Comparison of ENCODE assay signal across 14 cellular contexts in the genomic region with DNA sequence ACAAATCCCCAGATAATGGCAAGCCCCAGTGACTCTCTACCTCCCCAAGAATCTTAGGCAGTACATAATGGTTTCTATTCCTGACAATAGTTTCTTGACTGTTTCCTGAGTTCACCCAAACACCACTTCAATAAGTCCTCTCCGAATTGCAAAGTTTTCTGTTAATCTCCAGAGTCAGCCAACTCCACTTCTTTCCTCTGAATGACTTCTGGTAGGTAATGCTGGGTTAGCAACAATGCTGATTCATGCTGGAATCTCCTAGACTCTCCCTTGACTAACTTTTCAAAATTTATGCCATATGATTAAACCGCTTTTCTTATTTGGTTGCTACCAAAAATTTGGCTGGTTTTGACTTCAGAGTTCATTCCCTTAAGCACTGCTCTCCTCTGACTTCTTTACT.
"Had no signal": no experiment of that assay in that cellular context is flagged by ENCODE, and none has a peak within 500 bp of the region (broad histone marks: within the 10 kb centered on the region; RNA-seq: fewer than 3 reads in every experiment).

No MANE protein-coding gene starts in this region.

- DNase-seq: activated CD4-positive, alpha-beta T cell treated with anti-CD3 and anti-CD28 coated beads, Interleukin-2, amount 10 ng/mL, durations not matched to agents 24 days and 14 days; activated CD8-positive, alpha-beta memory T cell treated with anti-CD3 and anti-CD28 coated beads, Interleukin-2, amount 50 U/mL, for 4 hours; activated CD8-positive, alpha-beta T cell treated with anti-CD3 and anti-CD28 coated beads, Interleukin-2, amount 10 ng/mL, durations not matched to agents 7 days and 5 days; activated naive CD8-positive, alpha-beta T cell treated with anti-CD3 and anti-CD28 coated beads, Interleukin-2, amount 10 ng/mL, durations not matched to agents 7 days and 5 days; activated T-cell treated with anti-CD3 and anti-CD28 coated beads, Interleukin-2, amount 50 U/mL, for 48 hours; glutamatergic neuron; lower lobe of right lung; midbrain; stimulated activated CD4-positive, alpha-beta T cell treated with anti-CD3 and anti-CD28 coated beads, Interleukin-2, amount 100 ng/mL, for 24 hours; T-helper 2 cell had no signal

- H3K36me3 ChIP-seq: cardiac muscle cell, lower lobe of right lung, neural progenitor cell, tibial nerve, vagina had no signal

- H3K27ac Mint-ChIP-seq: activated CD4-positive, alpha-beta T cell treated with anti-CD3 and anti-CD28 coated beads, Interleukin-2, amount 10 ng/mL, durations not matched to agents 24 days and 14 days; activated CD8-positive, alpha-beta T cell treated with anti-CD3 and anti-CD28 coated beads, Interleukin-2, amount 10 ng/mL, durations not matched to agents 7 days and 5 days; activated naive CD8-positive, alpha-beta T cell treated with anti-CD3 and anti-CD28 coated beads, Interleukin-2, amount 10 ng/mL, durations not matched to agents 7 days and 5 days had no signal

- H3K9me3 Mint-ChIP-seq: activated CD4-positive, alpha-beta T cell treated with anti-CD3 and anti-CD28 coated beads, Interleukin-2, amount 10 ng/mL, durations not matched to agents 24 days and 14 days; activated naive CD8-positive, alpha-beta T cell treated with anti-CD3 and anti-CD28 coated beads, Interleukin-2, amount 10 ng/mL, durations not matched to agents 7 days and 5 days; neural progenitor cell had no signal

- H3K36me3 Mint-ChIP-seq: activated naive CD8-positive, alpha-beta T cell treated with anti-CD3 and anti-CD28 coated beads, Interleukin-2, amount 10 ng/mL, durations not matched to agents 7 days and 5 days had no signal

- H3K4me1 Mint-ChIP-seq: activated CD4-positive, alpha-beta T cell treated with anti-CD3 and anti-CD28 coated beads, Interleukin-2, amount 10 ng/mL, durations not matched to agents 24 days and 14 days; activated naive CD8-positive, alpha-beta T cell treated with anti-CD3 and anti-CD28 coated beads, Interleukin-2, amount 10 ng/mL, durations not matched to agents 7 days and 5 days had no signal

- H3K9me3 ChIP-seq: lower lobe of right lung, tibial nerve, vagina had no signal

- H3K27me3 ChIP-seq: cardiac muscle cell, neural progenitor cell, tibial nerve, vagina had no signal

- ATAC-seq: activated CD8-positive, alpha-beta T cell treated with anti-CD3 and anti-CD28 coated beads, Interleukin-2, amount 10 ng/mL, durations not matched to agents 7 days and 5 days; lower lobe of right lung had no signal

- H3K4me1 ChIP-seq: lower lobe of right lung, neural progenitor cell, vagina had no signal

- H3K4me3 ChIP-seq: cardiac muscle cell, lower lobe of right lung, neural progenitor cell, tibial nerve, vagina had no signal

- H3K4me3 Mint-ChIP-seq: activated CD4-positive, alpha-beta T cell treated with anti-CD3 and anti-CD28 coated beads, Interleukin-2, amount 10 ng/mL, durations not matched to agents 24 days and 14 days; activated CD8-positive, alpha-beta T cell treated with anti-CD3 and anti-CD28 coated beads, Interleukin-2, amount 10 ng/mL, durations not matched to agents 7 days and 5 days; activated naive CD8-positive, alpha-beta T cell treated with anti-CD3 and anti-CD28 coated beads, Interleukin-2, amount 10 ng/mL, durations not matched to agents 7 days and 5 days; neural progenitor cell had no signal

- H2AFZ ChIP-seq: neural progenitor cell had no signal

- H3K9ac ChIP-seq: neural progenitor cell had no signal

- H3K27ac ChIP-seq: cardiac muscle cell, lower lobe of right lung, neural progenitor cell, tibial nerve, vagina had no signal

- H3K4me2 ChIP-seq: neural progenitor cell had no signal
